ENCODE assay signal across 12 cellular contexts in genomic region chr13:42894765-42895181, GRCh38.
DNase-seq lines count a peak whose midpoint lies in the region; ATAC-seq, FAIRE-seq and TF ChIP-seq lines count a peak whose summit lies in the region.
"Had no signal": no experiment of that assay in that cellular context is flagged by ENCODE, and none has a peak within 500 bp of the region (broad histone marks: within the 10 kb centered on the region; RNA-seq: fewer than 3 reads in every experiment).

No MANE protein-coding gene starts in this region.

- H3K9me3 ChIP-seq in astrocyte (ENCODE audit: insufficient read depth, low read depth, low read length) (no peaks in the 10 kb centered on the region), left lung (no peaks in the 10 kb centered on the region)

- DNase-seq in GM03348 (ENCODE audit: low spot score) (peak; percentile 15), NCI-H2081 treated with DMSO at 0.1 percent for 48 hours (lab: John Stamatoyannopoulos, UW) (peak; percentile 36), astrocyte (ENCODE audit: low read depth) (peak; percentile 4), lung microvascular endothelial cell (ENCODE audit: low read depth in 2 of 2) (peak; percentile 89 to 95), occipital lobe (lab: John Stamatoyannopoulos, UW) (no peak), left lung (no peak), medulla oblongata (ENCODE audit: extremely low spot score) (no peak), UCSD-AML1 (lab: John Stamatoyannopoulos, UW; ENCODE audit: unreplicated experiment) (no peak)
- DNase-seq: activated CD4-positive, alpha-beta T cell treated with anti-CD3 and anti-CD28 coated beads for 48 hours; activated naive CD4-positive, alpha-beta T cell treated with anti-CD3 and anti-CD28 coated beads for 36 hours; MM.1S; small intestine had no signal

- no peaks in the 10 kb centered on the region for H3K79me2 ChIP-seq in astrocyte (ENCODE audit: insufficient read depth, low read length)

- H3K4me3 Mint-ChIP-seq in astrocyte (ENCODE audit: unreplicated experiment) = no peak overlapping the region
- H3K4me3 Mint-ChIP-seq: activated naive CD4-positive, alpha-beta T cell treated with anti-CD3 and anti-CD28 coated beads for 36 hours had no signal

- ATAC-seq in left lung = no peak

- no peaks in the 10 kb centered on the region for H3K36me3 ChIP-seq in astrocyte (ENCODE audit: insufficient read depth, low read length)
- peaks cover 0 to 15% of the 10 kb centered on the region in 2 donors for H3K36me3 ChIP-seq in left lung

- H3K27ac Mint-ChIP-seq in astrocyte (ENCODE audit: unreplicated experiment) = no peak overlapping the region
- H3K27ac Mint-ChIP-seq: activated naive CD4-positive, alpha-beta T cell treated with anti-CD3 and anti-CD28 coated beads for 36 hours had no signal

- H2AFZ ChIP-seq in astrocyte (ENCODE audit: low read depth, low read length) = no peak overlapping the region

- no peaks in the 10 kb centered on the region for H3K9me3 Mint-ChIP-seq in astrocyte (ENCODE audit: unreplicated experiment)
- H3K9me3 Mint-ChIP-seq: activated naive CD4-positive, alpha-beta T cell treated with anti-CD3 and anti-CD28 coated beads for 36 hours had no signal

- FAIRE-seq in astrocyte (lab: Jason Lieb, UNC) = no peak

- no peaks in the 10 kb centered on the region for H3K4me1 Mint-ChIP-seq in astrocyte (ENCODE audit: low read depth, unreplicated experiment)

- H3K4me1 ChIP-seq in astrocyte (ENCODE audit: insufficient read depth, low read length) (no peaks in the 10 kb centered on the region), left lung (peaks cover 0 to 20% of the 10 kb centered on the region in 2 donors)

- TF ChIP-seq CTCF in astrocyte (IDR thresholded peaks at IDR 0.05; ENCODE audit: insufficient read depth, low read depth, low read length) (no peak), left lung (IDR thresholded peaks at IDR 0.05) (no peak)

- no peaks in the 10 kb centered on the region for H3K27me3 ChIP-seq in astrocyte (ENCODE audit: insufficient read depth, low read length)
- no peaks in the 10 kb centered on the region for H3K27me3 ChIP-seq in left lung

- no peak overlapping the region for H3K4me2 ChIP-seq in astrocyte (ENCODE audit: low read length)

- H3K9ac ChIP-seq in astrocyte (ENCODE audit: low read length) = no peak overlapping the region

- H3K27me3 Mint-ChIP-seq in astrocyte (ENCODE audit: low read depth, unreplicated experiment) = no peaks in the 10 kb centered on the region

- peaks cover 15% of the 10 kb centered on the region for H3K36me3 Mint-ChIP-seq in astrocyte (ENCODE audit: low read depth, unreplicated experiment)

- intact Hi-C loops in left lung (cut with DNase I) = no loop called here

- H3K4me3 ChIP-seq in astrocyte (ENCODE audit: insufficient read depth, low read depth, low read length) (no peak overlapping the region), left lung (no peak overlapping the region)

- H4K20me1 ChIP-seq in astrocyte (ENCODE audit: insufficient read depth, low read length) = no peaks in the 10 kb centered on the region

- H3K27ac ChIP-seq in astrocyte (ENCODE audit: low read depth, low read length) = no peak overlapping the region
- no peak overlapping the region for H3K27ac ChIP-seq in left lung

Comparison
In these comparisons a context has a peak if more than half of its experiments do, and no peak if none do; other contexts are left out.
1. DNase-seq: peak in GM03348 (single experiment), NCI-H2081 treated with DMSO at 0.1 percent for 48 hours (single experiment), astrocyte (single experiment) and lung microvascular endothelial cell (2 of 2); none in occipital lobe (single experiment), left lung (0 of 2), medulla oblongata (single experiment) and UCSD-AML1 (single experiment).